16 cellular contexts compared by ENCODE assay signal in the genomic region with DNA sequence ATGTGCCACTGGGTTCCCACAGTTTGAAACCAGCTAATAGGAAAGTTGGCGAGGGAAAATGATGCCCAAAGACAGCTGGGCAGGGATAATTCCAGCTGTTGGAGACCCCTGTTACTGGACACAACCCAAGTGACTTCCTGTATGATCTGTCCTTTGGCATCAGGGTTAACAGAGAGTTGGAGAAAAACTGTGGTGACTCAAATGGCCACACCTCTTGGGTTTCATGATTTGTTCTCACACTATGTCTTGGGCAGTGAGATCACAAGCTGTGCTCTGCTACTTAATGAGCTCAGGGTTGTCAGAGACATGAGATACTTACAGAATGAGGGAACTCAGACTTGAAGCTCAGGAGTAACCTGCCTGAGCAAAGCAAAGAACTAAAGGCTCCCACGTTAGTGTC. TPM values are rescaled to one million over a fixed set of nuclear protein-coding genes. Genes with fewer than 3 reads are reported as not detected.
A peak's percentile ranks its signal among the peaks of the same experiment; 100 is the strongest.
DNase-seq lines count a peak whose midpoint lies in the region; ATAC-seq, FAIRE-seq and TF ChIP-seq lines count a peak whose summit lies in the region.
"Had no signal": no experiment of that assay in that cellular context is flagged by ENCODE, and none has a peak within 500 bp of the region (broad histone marks: within the 10 kb centered on the region; RNA-seq: fewer than 3 reads in every experiment).

No MANE protein-coding gene starts in this region.

- H3K9me3 Mint-ChIP-seq in HFFc6, result no peaks in the 10 kb centered on the region
- no peaks in the 10 kb centered on the region for H3K9me3 Mint-ChIP-seq in astrocyte (ENCODE audit: unreplicated experiment)
- no peaks in the 10 kb centered on the region for H3K9me3 Mint-ChIP-seq in activated CD8-positive, alpha-beta memory T cell treated with anti-CD3 and anti-CD28 coated beads, Interleukin-2, amount 10 ng/mL, durations not matched to agents 7 days and 5 days (ENCODE audit: low read depth)
- H3K9me3 Mint-ChIP-seq: activated CD4-positive, alpha-beta memory T cell treated with anti-CD3 and anti-CD28 coated beads for 36 hours had no signal

- H3K4me2 ChIP-seq in astrocyte (ENCODE audit: low read length), result peak overlapping the region; percentile 36
- H3K4me2 ChIP-seq: PC-9 had no signal

- no peaks in the 10 kb centered on the region for H4K20me1 ChIP-seq in astrocyte (ENCODE audit: insufficient read depth, low read length)

- H2AFZ ChIP-seq in astrocyte (ENCODE audit: low read depth, low read length), result no peak overlapping the region
- H2AFZ ChIP-seq: PC-9 had no signal

- CTCF ChIA-PET in activated CD8-positive, alpha-beta memory T cell treated with anti-CD3 and anti-CD28 coated beads, Interleukin-2, amount 10 ng/mL, durations not matched to agents 7 days and 5 days (lab: Charles Lee), result no interaction called here

- H3K4me1 Mint-ChIP-seq in HFFc6 (ENCODE audit: low read depth), result peaks cover 29% of the 10 kb centered on the region
- H3K4me1 Mint-ChIP-seq in astrocyte (ENCODE audit: low read depth, unreplicated experiment), result peaks cover 3% of the 10 kb centered on the region
- H3K4me1 Mint-ChIP-seq in activated CD8-positive, alpha-beta memory T cell treated with anti-CD3 and anti-CD28 coated beads, Interleukin-2, amount 10 ng/mL, durations not matched to agents 7 days and 5 days, result peaks cover 4% of the 10 kb centered on the region

- no peaks in the 10 kb centered on the region for H3K36me3 Mint-ChIP-seq in HFFc6 (ENCODE audit: low read depth)
- H3K36me3 Mint-ChIP-seq in astrocyte (ENCODE audit: low read depth, unreplicated experiment), result no peaks in the 10 kb centered on the region
- H3K36me3 Mint-ChIP-seq in activated CD8-positive, alpha-beta memory T cell treated with anti-CD3 and anti-CD28 coated beads, Interleukin-2, amount 10 ng/mL, durations not matched to agents 7 days and 5 days, result no peaks in the 10 kb centered on the region
- H3K36me3 Mint-ChIP-seq: activated CD4-positive, alpha-beta memory T cell treated with anti-CD3 and anti-CD28 coated beads for 36 hours; naive B cell had no signal

- H3K27me3 ChIP-seq in astrocyte (ENCODE audit: insufficient read depth, low read length) (no peaks in the 10 kb centered on the region), kidney epithelial cell (ENCODE audit: control insufficient read depth, insufficient read depth, low read length) (peaks cover 5% of the 10 kb centered on the region)

- H3K9ac ChIP-seq in astrocyte (ENCODE audit: low read length), result no peak overlapping the region

- no peaks in the 10 kb centered on the region for H3K79me2 ChIP-seq in astrocyte (ENCODE audit: insufficient read depth, low read length)

- ATAC-seq in activated CD8-positive, alpha-beta memory T cell treated with anti-CD3 and anti-CD28 coated beads, Interleukin-2, amount 10 ng/mL, durations not matched to agents 7 days and 5 days, result no peak

- peak overlapping the region; percentile 21 for H3K27ac ChIP-seq in astrocyte (ENCODE audit: low read depth, low read length)
- H3K27ac ChIP-seq: gastrocnemius medialis, PC-9 had no signal

- H3K27ac Mint-ChIP-seq in HFFc6 (peak overlapping the region; percentile 72; the same call in 1 of the 2 replicates), astrocyte (ENCODE audit: unreplicated experiment) (peak overlapping the region; percentile 41)
- H3K27ac Mint-ChIP-seq in activated CD8-positive, alpha-beta memory T cell treated with anti-CD3 and anti-CD28 coated beads, Interleukin-2, amount 10 ng/mL, durations not matched to agents 7 days and 5 days, result no peak overlapping the region
- H3K27ac Mint-ChIP-seq: activated CD4-positive, alpha-beta memory T cell treated with anti-CD3 and anti-CD28 coated beads for 36 hours; naive B cell had no signal

- no peak overlapping the region for H3K4me3 Mint-ChIP-seq in HFFc6
- no peak overlapping the region for H3K4me3 Mint-ChIP-seq in astrocyte (ENCODE audit: unreplicated experiment)
- H3K4me3 Mint-ChIP-seq in activated CD8-positive, alpha-beta memory T cell treated with anti-CD3 and anti-CD28 coated beads, Interleukin-2, amount 10 ng/mL, durations not matched to agents 7 days and 5 days, result no peak overlapping the region
- H3K4me3 Mint-ChIP-seq: activated CD4-positive, alpha-beta memory T cell treated with anti-CD3 and anti-CD28 coated beads for 36 hours; naive B cell had no signal

- H3K4me3 ChIP-seq in astrocyte (ENCODE audit: insufficient read depth, low read depth, low read length) (no peak overlapping the region), kidney epithelial cell (ENCODE audit: low read depth, low read length) (no peak overlapping the region)
- H3K4me3 ChIP-seq: gastrocnemius medialis, PC-9 had no signal

- DNase-seq in EL (peak; percentile 58), HFFc6 (peak; percentile 67), astrocyte (ENCODE audit: low read depth) (peak; percentile 64), kidney epithelial cell (ENCODE audit: low read depth) (peak; percentile 16), G401 (ENCODE audit: low spot score) (no peak), NCI-H2029 treated with DMSO at 0.1 percent for 48 hours (lab: John Stamatoyannopoulos, UW) (no peak)
- DNase-seq in activated CD8-positive, alpha-beta memory T cell treated with anti-CD3 and anti-CD28 coated beads, Interleukin-2, amount 10 ng/mL, durations not matched to agents 7 days and 5 days, result no peak
- DNase-seq in activated CD4-positive, alpha-beta T cell treated with anti-CD3 and anti-CD28 coated beads for 4 hours, result no peak
- DNase-seq: activated CD4-positive, alpha-beta memory T cell treated with anti-CD3 and anti-CD28 coated beads for 36 hours; gastrocnemius medialis; islet precursor cell; naive B cell; T1000 had no signal

- FAIRE-seq in astrocyte (lab: Jason Lieb, UNC), result no peak
- FAIRE-seq: G401.6 had no signal

- no peaks in the 10 kb centered on the region for H3K27me3 Mint-ChIP-seq in HFFc6 (ENCODE audit: insufficient read depth)
- H3K27me3 Mint-ChIP-seq in astrocyte (ENCODE audit: low read depth, unreplicated experiment), result peaks cover 11% of the 10 kb centered on the region
- peaks cover 17% of the 10 kb centered on the region for H3K27me3 Mint-ChIP-seq in activated CD8-positive, alpha-beta memory T cell treated with anti-CD3 and anti-CD28 coated beads, Interleukin-2, amount 10 ng/mL, durations not matched to agents 7 days and 5 days

- in situ Hi-C loops in G401 (cut with HindIII; ENCODE audit: low sequenced_read_pairs), result no loop called here

- H3K36me3 ChIP-seq in astrocyte (ENCODE audit: insufficient read depth, low read length), result no peaks in the 10 kb centered on the region
- H3K36me3 ChIP-seq in kidney epithelial cell (ENCODE audit: control insufficient read depth, insufficient read depth, low read length), result no peaks in the 10 kb centered on the region
- H3K36me3 ChIP-seq: gastrocnemius medialis had no signal

- no peak for TF ChIP-seq CTCF in HFFc6 (IDR thresholded peaks at IDR 0.05)
- TF ChIP-seq CTCF in astrocyte (IDR thresholded peaks at IDR 0.05; ENCODE audit: insufficient read depth, low read depth, low read length), result no peak
- TF ChIP-seq CTCF in kidney epithelial cell (IDR thresholded peaks at IDR 0.05; ENCODE audit: insufficient read depth, low read length, poor library complexity, severe bottlenecking), result no peak

- H3K9me3 ChIP-seq in astrocyte (ENCODE audit: insufficient read depth, low read depth, low read length), result no peaks in the 10 kb centered on the region
- H3K9me3 ChIP-seq: gastrocnemius medialis had no signal

- peaks cover 8% of the 10 kb centered on the region for H3K4me1 ChIP-seq in astrocyte (ENCODE audit: insufficient read depth, low read length)
- H3K4me1 ChIP-seq: gastrocnemius medialis had no signal

RNA-seq across cellular contexts. Expression of a gene that starts 3.9 kb away (rescaled TPM):
- total RNA-seq in HFFc6 (2021; fragmentation: NEBNext Ultra II Directional; extraction: Animal tissue kit (Norgen Biotek cat#: 25700)), result not detected
- 0.17 TPM in 1 of 2 replicates, not detected in the other for total RNA-seq in astrocyte
- not detected in 2 replicates for total RNA-seq in kidney epithelial cell
- total RNA-seq in G401 (2014; rRNA removed; shearing (Covaris generic)), result not detected in 2 replicates
- total RNA-seq in activated CD8-positive, alpha-beta memory T cell treated with anti-CD3 and anti-CD28 coated beads, Interleukin-2, amount 10 ng/mL, durations not matched to agents 7 days and 5 days, result not detected
- total RNA-seq: activated CD4-positive, alpha-beta memory T cell treated with anti-CD3 and anti-CD28 coated beads for 36 hours; cerebellum; gastrocnemius medialis; PC-9 had no signal

Comparison
In these comparisons a context has a peak if more than half of its experiments do, and no peak if none do; other contexts are left out.
1. DNase-seq: peak in EL (single experiment), HFFc6 (single experiment), astrocyte (single experiment) and kidney epithelial cell (single experiment); none in G401 (single experiment), activated CD8-positive, alpha-beta memory T cell treated with anti-CD3 and anti-CD28 coated beads, Interleukin-2, amount 10 ng/mL, durations not matched to agents 7 days and 5 days (single experiment), NCI-H2029 treated with DMSO at 0.1 percent for 48 hours (single experiment) and activated CD4-positive, alpha-beta T cell treated with anti-CD3 and anti-CD28 coated beads for 4 hours (0 of 2).